Comparison of ENCODE assay signal across 8 cellular contexts in genomic region chr18:3448845-3449701, GRCh38. TPM values are rescaled to one million over a fixed set of nuclear protein-coding genes. Genes with fewer than 3 reads are reported as not detected.
DNase-seq lines count a peak whose midpoint lies in the region; ATAC-seq and TF ChIP-seq lines count a peak whose summit lies in the region.

No MANE protein-coding gene starts in this region.

- H3K4me1 Mint-ChIP-seq in activated T-cell treated with anti-CD3 and anti-CD28 coated beads, Interleukin-2, amount 50 U/mL, for 72 hours (ENCODE audit: low read depth): peaks cover 46% of the 10 kb centered on the region
- H3K4me1 Mint-ChIP-seq in nephron: peaks cover 29% of the 10 kb centered on the region
- H3K4me1 Mint-ChIP-seq in stimulated activated naive CD8-positive, alpha-beta T cell treated with anti-CD3 and anti-CD28 coated beads, Interleukin-15, Interleukin-2, amounts not matched to agents 100 ng/mL and 50 ng/mL, for 24 hours (ENCODE audit: low read depth): peaks cover 52% of the 10 kb centered on the region

- peaks cover 27% of the 10 kb centered on the region for H4K20me1 ChIP-seq in BLaER1

- H3K36me3 ChIP-seq in BLaER1 (no peaks in the 10 kb centered on the region), Panc1 (ENCODE audit: control insufficient read depth, insufficient read depth, low read length) (peaks cover 4% of the 10 kb centered on the region; the same call in 1 of the 2 replicates)

- TSS peak; percentile 61 for BruUV-seq in Panc1 (replicated peaks; lab: Mats Ljungman, UMichigan)

- no peaks in the 10 kb centered on the region for H3K27me3 ChIP-seq in BLaER1
- H3K27me3 ChIP-seq in Panc1 (ENCODE audit: control insufficient read depth, insufficient read depth, low read length): no peaks in the 10 kb centered on the region

- peak overlapping the region; percentile 96 for H3K27ac ChIP-seq in BLaER1
- H3K27ac ChIP-seq in Panc1 (ENCODE audit: low read length): peak overlapping the region; percentile 98

- intact Hi-C loops in Panc1 (cut with micrococcal nuclease; ENCODE audit: unreplicated experiment): loop anchor here (10.0 kb wide), 1 partner anchor 134 kb away; no protein-coding TSS in a partner anchor

- no peaks in the 10 kb centered on the region for H3K27me3 Mint-ChIP-seq in activated T-cell treated with anti-CD3 and anti-CD28 coated beads, Interleukin-2, amount 50 U/mL, for 72 hours (ENCODE audit: low read depth)
- peaks cover 3% of the 10 kb centered on the region for H3K27me3 Mint-ChIP-seq in nephron (ENCODE audit: low read depth)
- H3K27me3 Mint-ChIP-seq in stimulated activated naive CD8-positive, alpha-beta T cell treated with anti-CD3 and anti-CD28 coated beads, Interleukin-15, Interleukin-2, amounts not matched to agents 100 ng/mL and 50 ng/mL, for 24 hours: no peaks in the 10 kb centered on the region

- H3K36me3 Mint-ChIP-seq in activated T-cell treated with anti-CD3 and anti-CD28 coated beads, Interleukin-2, amount 50 U/mL, for 72 hours (ENCODE audit: insufficient read depth in 2 of 2): peaks cover 6 to 13% of the 10 kb centered on the region in 2 donors
- no peaks in the 10 kb centered on the region for H3K36me3 Mint-ChIP-seq in nephron (ENCODE audit: low read depth)
- H3K36me3 Mint-ChIP-seq in stimulated activated naive CD8-positive, alpha-beta T cell treated with anti-CD3 and anti-CD28 coated beads, Interleukin-15, Interleukin-2, amounts not matched to agents 100 ng/mL and 50 ng/mL, for 24 hours (ENCODE audit: low read depth): peaks cover 17% of the 10 kb centered on the region

- peak; percentile 47 for DNase-seq in GM19238 (ENCODE audit: insufficient read length, low spot score)
- no peak for DNase-seq in Panc1 (ENCODE audit: low read depth, low spot score)
- peak; percentile 85 to 89 for DNase-seq in activated T-cell treated with anti-CD3 and anti-CD28 coated beads, Interleukin-2, amount 50 U/mL, for 72 hours
- DNase-seq in fibroblast of gingiva (ENCODE audit: low read depth): peak; percentile 99

- CTCF ChIA-PET in Panc1 (lab: Charles Lee): interaction anchor here (0.6 kb wide), 1 partner anchor 167 kb away, joined by 5 read pairs; no protein-coding TSS in a partner anchor

- peak overlapping the region; percentile 100 for H3K27ac Mint-ChIP-seq in activated T-cell treated with anti-CD3 and anti-CD28 coated beads, Interleukin-2, amount 50 U/mL, for 72 hours
- H3K27ac Mint-ChIP-seq in nephron: peak overlapping the region; percentile 99
- peak overlapping the region; percentile 95 for H3K27ac Mint-ChIP-seq in stimulated activated naive CD8-positive, alpha-beta T cell treated with anti-CD3 and anti-CD28 coated beads, Interleukin-15, Interleukin-2, amounts not matched to agents 100 ng/mL and 50 ng/mL, for 24 hours

- H3K4me1 ChIP-seq in BLaER1: peaks cover 28% of the 10 kb centered on the region
- peaks cover 36% of the 10 kb centered on the region for H3K4me1 ChIP-seq in Panc1 (ENCODE audit: control insufficient read depth, insufficient read depth, low read length)

- POLR2A ChIA-PET in Panc1 (lab: Charles Lee): interaction anchor here (0.6 to 2.5 kb wide), 13 partner anchors 9 to 322 kb away, joined by 3 to 28 read pairs (median 4); no protein-coding TSS in a partner anchor

- H3K4me2 ChIP-seq in BLaER1: peak overlapping the region; percentile 92

- H3K9me3 ChIP-seq in BLaER1 (no peaks in the 10 kb centered on the region), Panc1 (ENCODE audit: control insufficient read depth, insufficient read depth, low read depth, low read length) (no peaks in the 10 kb centered on the region)

- peak overlapping the region; percentile 95 to 100 for H3K4me3 Mint-ChIP-seq in activated T-cell treated with anti-CD3 and anti-CD28 coated beads, Interleukin-2, amount 50 U/mL, for 72 hours
- H3K4me3 Mint-ChIP-seq in nephron: peak overlapping the region; percentile 92 to 100 (median 94)
- peak overlapping the region; percentile 91 for H3K4me3 Mint-ChIP-seq in stimulated activated naive CD8-positive, alpha-beta T cell treated with anti-CD3 and anti-CD28 coated beads, Interleukin-15, Interleukin-2, amounts not matched to agents 100 ng/mL and 50 ng/mL, for 24 hours

- in situ Hi-C loops in Panc1 (cut with HindIII; ENCODE audit: low pct_unique_long_range_greater_than_20kb, low sequenced_read_pairs): no loop called here

- peak overlapping the region; percentile 98 for H3K9ac ChIP-seq in BLaER1

- H3K9me3 Mint-ChIP-seq in activated T-cell treated with anti-CD3 and anti-CD28 coated beads, Interleukin-2, amount 50 U/mL, for 72 hours: no peaks in the 10 kb centered on the region
- no peaks in the 10 kb centered on the region for H3K9me3 Mint-ChIP-seq in nephron
- no peaks in the 10 kb centered on the region for H3K9me3 Mint-ChIP-seq in stimulated activated naive CD8-positive, alpha-beta T cell treated with anti-CD3 and anti-CD28 coated beads, Interleukin-15, Interleukin-2, amounts not matched to agents 100 ng/mL and 50 ng/mL, for 24 hours

- peak; percentile 46 for ATAC-seq in HG03442 (IDR thresholded peaks at IDR 0.05; ENCODE audit: unreplicated experiment)
- ATAC-seq in Panc1: peak; percentile 0
- peak; percentile 48 to 53 for ATAC-seq in activated T-cell treated with anti-CD3 and anti-CD28 coated beads, Interleukin-2, amount 50 U/mL, for 72 hours (replicated peaks in 1 of 2)

- TF ChIP-seq CTCF in Panc1 (IDR thresholded peaks at IDR 0.05) (no peak), nephron (IDR thresholded peaks at IDR 0.05; ENCODE audit: unreplicated experiment in 3 of 3) (no peak)

- H3K4me3 ChIP-seq in BLaER1 (peak overlapping the region; percentile 93), Panc1 (ENCODE audit: low read depth in 2 of 2, low read length in 2 of 2) (peak overlapping the region; percentile 94 to 97)

RNA-seq across cellular contexts. Expression of gene TGIF1, which starts 0.9 kb away (rescaled TPM):
- total RNA-seq in Panc1 (2021; ENCODE audit: unreplicated experiment): 171 TPM
- 131 TPM for polyA plus RNA-seq in Panc1 (2012; ENCODE audit: insufficient read length)
- 10 to 100 TPM; 60.0 to 70.0 TPM for total RNA-seq in activated T-cell treated with anti-CD3 and anti-CD28 coated beads, Interleukin-2, amount 50 U/mL, for 72 hours

Comparison
In these comparisons a context has a peak if more than half of its experiments do, and no peak if none do; other contexts are left out.
1. ATAC-seq: peak in every context shown above with its lines; median percentile 50 in activated T-cell treated with anti-CD3 and anti-CD28 coated beads, Interleukin-2, amount 50 U/mL, for 72 hours; 46 in HG03442; 0 in Panc1.